Comparison of ENCODE assay signal across 11 cellular contexts in the genomic region with DNA sequence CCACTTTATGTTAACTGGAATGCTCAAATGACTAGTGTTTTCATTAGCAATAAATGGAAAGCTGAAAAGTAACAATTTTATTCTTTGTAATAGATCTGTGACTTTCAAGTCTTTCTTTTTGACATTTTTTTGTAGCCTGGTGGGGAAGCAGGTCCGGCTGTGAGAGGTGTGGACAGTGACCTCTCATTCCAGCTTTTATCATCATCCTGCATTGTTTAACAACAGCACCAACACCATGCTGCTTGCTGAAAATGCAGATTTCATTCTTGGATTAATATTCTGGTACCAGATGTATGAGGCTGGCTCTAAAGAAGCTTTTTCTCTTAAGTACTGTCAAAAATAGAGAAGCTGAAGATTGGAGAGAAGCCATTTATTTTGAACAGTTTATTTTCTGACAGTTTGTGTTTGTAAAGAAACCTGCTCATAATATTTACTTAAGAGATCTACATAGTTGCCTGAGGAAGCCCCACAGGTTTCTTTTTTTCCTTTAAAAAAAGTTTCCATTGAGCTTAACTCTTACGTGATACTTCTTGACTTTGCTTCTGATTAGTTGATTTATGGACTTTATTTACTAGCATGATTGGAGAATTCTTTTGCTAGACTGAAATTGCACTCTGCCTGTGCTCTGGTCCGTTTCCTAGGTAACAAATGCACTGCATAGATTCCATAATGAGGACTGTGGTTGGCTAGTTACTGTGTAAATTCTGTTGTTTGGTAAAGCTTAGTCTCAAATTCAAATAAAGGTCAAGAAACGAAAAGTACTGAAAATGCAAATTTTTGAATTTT. TPM values are rescaled to one million over a fixed set of nuclear protein-coding genes. Genes with fewer than 3 reads are reported as not detected.
DNase-seq lines count a peak whose midpoint lies in the region; ATAC-seq and TF ChIP-seq lines count a peak whose summit lies in the region.
"Had no signal": no experiment of that assay in that cellular context is flagged by ENCODE, and none has a peak within 500 bp of the region (broad histone marks: within the 10 kb centered on the region; RNA-seq: fewer than 3 reads in every experiment).

No MANE protein-coding gene starts in this region.

- H3K9me2 ChIP-seq in Loucy (replicated peaks; ENCODE audit: low read depth, low read length), result no peaks in the 10 kb centered on the region

- peaks cover 58% of the 10 kb centered on the region for H4K20me1 ChIP-seq in Loucy (ENCODE audit: insufficient read depth, low read length, poor library complexity, severe bottlenecking)

- CTCF ChIA-PET in Caco-2 (lab: Charles Lee), result no interaction called here

- peak overlapping the region; percentile 64 for H3K27ac Mint-ChIP-seq in Caco-2 (ENCODE audit: unreplicated experiment)
- H3K27ac Mint-ChIP-seq: activated naive CD8-positive, alpha-beta T cell treated with anti-CD3 and anti-CD28 coated beads, Interleukin-2, amount 50 U/mL, for 24 hours had no signal

- peak overlapping the region; percentile 20 for H3K9ac ChIP-seq in Loucy (ENCODE audit: low read depth, low read length, poor library complexity, severe bottlenecking)

- peaks cover 92% of the 10 kb centered on the region for H3K79me2 ChIP-seq in Loucy (ENCODE audit: insufficient read depth, low read length)

- H3K4me1 ChIP-seq in Caco-2, result peaks cover 25% of the 10 kb centered on the region
- peaks cover 64% of the 10 kb centered on the region for H3K4me1 ChIP-seq in Loucy (ENCODE audit: insufficient read depth, low read length, poor library complexity, severe bottlenecking)
- H3K4me1 ChIP-seq in stomach, result peaks cover 9 to 36% (median 29%) of the 10 kb centered on the region in 4 donors

- H3K9me3 Mint-ChIP-seq in Caco-2 (ENCODE audit: unreplicated experiment), result peaks cover 31% of the 10 kb centered on the region

- no peak overlapping the region for H3K4me3 ChIP-seq in Caco-2 (ENCODE audit: low read depth, low read length)
- peak overlapping the region; percentile 79 for H3K4me3 ChIP-seq in Loucy (ENCODE audit: low read length, poor library complexity, severe bottlenecking)
- no peak overlapping the region for H3K4me3 ChIP-seq in stomach

- H3F3A ChIP-seq in Loucy (ENCODE audit: low read depth), result no peaks in the 10 kb centered on the region

- no peak overlapping the region for H3K4me3 Mint-ChIP-seq in Caco-2 (ENCODE audit: unreplicated experiment)
- H3K4me3 Mint-ChIP-seq: activated naive CD8-positive, alpha-beta T cell treated with anti-CD3 and anti-CD28 coated beads, Interleukin-2, amount 50 U/mL, for 24 hours had no signal

- POLR2A ChIA-PET in Caco-2 (lab: Charles Lee), result no interaction called here

- no TSS peak for BruUV-seq in Caco-2 (replicated peaks; lab: Mats Ljungman, UMichigan)

- H3K36me3 ChIP-seq in Caco-2 (ENCODE audit: control insufficient read depth, insufficient read depth, low read length) (no peaks in the 10 kb centered on the region), Loucy (ENCODE audit: insufficient read depth, low read length) (peaks cover 18% of the 10 kb centered on the region; the same call in 1 of the 2 replicates), stomach (peaks cover 3 to 19% (median 13%) of the 10 kb centered on the region in 4 donors)

- no peak for TF ChIP-seq POLR2A in stomach (IDR thresholded peaks at IDR 0.05)

- TF ChIP-seq CTCF in Caco-2 (IDR thresholded peaks at IDR 0.05; ENCODE audit: insufficient read depth in 1 of 2, low read depth in 1 of 2, low read length in 1 of 2, severe bottlenecking in 1 of 2, unreplicated experiment in 1 of 2) (no peak), Loucy (conservative IDR thresholded peaks at IDR 0.05; ENCODE audit: low read length) (no peak), stomach (IDR thresholded peaks at IDR 0.05) (no peak)

- peak overlapping the region; percentile 64 for H3K27ac ChIP-seq in angular gyrus (ENCODE audit: low read depth, low read length)
- H3K27ac ChIP-seq in stomach, result no peak overlapping the region

- H3K9me3 ChIP-seq in Caco-2, result peaks cover 11% of the 10 kb centered on the region
- H3K9me3 ChIP-seq in Loucy (ENCODE audit: insufficient read depth, low read depth, low read length), result no peaks in the 10 kb centered on the region
- peaks cover 0 to 22% (median 17%) of the 10 kb centered on the region in 4 donors for H3K9me3 ChIP-seq in stomach

- H3K27me3 Mint-ChIP-seq in Caco-2 (ENCODE audit: insufficient read depth, unreplicated experiment), result no peaks in the 10 kb centered on the region
- H3K27me3 Mint-ChIP-seq: activated naive CD8-positive, alpha-beta T cell treated with anti-CD3 and anti-CD28 coated beads, Interleukin-2, amount 50 U/mL, for 24 hours; CD4-positive, alpha-beta memory T cell had no signal

- ATAC-seq in HG02884 (IDR thresholded peaks at IDR 0.05; ENCODE audit: unreplicated experiment), result no peak
- ATAC-seq: activated naive CD8-positive, alpha-beta T cell treated with anti-CD3 and anti-CD28 coated beads, Interleukin-2, amount 50 U/mL, for 24 hours had no signal

- WGBS in stomach, 5 donors, result 31 to 48% (median 41%) methylated on average over 4 of the region's 4 CpGs

- no peaks in the 10 kb centered on the region for H3K27me3 ChIP-seq in Caco-2 (replicated peaks; ENCODE audit: control insufficient read depth, insufficient read depth, low read length)
- H3K27me3 ChIP-seq in Loucy (ENCODE audit: insufficient read depth, low read length, poor library complexity, severe bottlenecking), result no peaks in the 10 kb centered on the region
- no peaks in the 10 kb centered on the region for H3K27me3 ChIP-seq in stomach

- peak overlapping the region; percentile 86 for H3K4me2 ChIP-seq in Loucy (ENCODE audit: low read depth, low read length, poor library complexity, severe bottlenecking)

- DNase-seq in Caco-2 (peak in 1 of 2 experiments; percentile 15), midbrain (lab: John Stamatoyannopoulos, UW) (peak; percentile 20), SKM-1 (lab: John Stamatoyannopoulos, UW; ENCODE audit: unreplicated experiment) (no peak), stomach (no peak)
- no peak for DNase-seq in stimulated activated CD4-positive, alpha-beta T cell treated with anti-CD3 and anti-CD28 coated beads, Interleukin-1b, Interleukin-23, amount 100 ng/mL, for 48 hours
- DNase-seq: activated naive CD8-positive, alpha-beta T cell treated with anti-CD3 and anti-CD28 coated beads, Interleukin-2, amount 50 U/mL, for 24 hours; CD4-positive, alpha-beta memory T cell; NCI-H446 treated with DMSO at 0.1 percent for 48 hours had no signal

- no peak for TF ChIP-seq EP300 in stomach (IDR thresholded peaks at IDR 0.05)

- peaks cover 44% of the 10 kb centered on the region for H3K36me3 Mint-ChIP-seq in Caco-2 (ENCODE audit: insufficient read depth, unreplicated experiment)

- peaks cover 31% of the 10 kb centered on the region for H3K4me1 Mint-ChIP-seq in Caco-2 (ENCODE audit: low read depth, unreplicated experiment)

- intact Hi-C loops in Caco-2 (cut with micrococcal nuclease; ENCODE audit: unreplicated experiment), result loop anchor here (5.0 kb wide), 1 partner anchor 177 kb away; no protein-coding TSS in a partner anchor
- intact Hi-C loops in stomach (cut with DNase I; ENCODE audit: low total_unique reads), result no loop called here

- H2AFZ ChIP-seq in Loucy (ENCODE audit: low read length), result no peak overlapping the region

RNA-seq across cellular contexts. Expression of gene KIAA1958, which starts 3.4 kb away (rescaled TPM):
- total RNA-seq in Caco-2 (2022) (20.0 and 22.7 TPM in 2 replicates), stomach (10 to 100 TPM; 11.7 to 77.7 (median 19.4) TPM)
- 1 to 10 TPM in 2 of 3 donors, under 1 TPM in 1; 0.60 to 2.8 (median 2.4) TPM for polyA plus RNA-seq in stomach
